Comparison of ENCODE assay signal across 8 cellular contexts in the genomic region with DNA sequence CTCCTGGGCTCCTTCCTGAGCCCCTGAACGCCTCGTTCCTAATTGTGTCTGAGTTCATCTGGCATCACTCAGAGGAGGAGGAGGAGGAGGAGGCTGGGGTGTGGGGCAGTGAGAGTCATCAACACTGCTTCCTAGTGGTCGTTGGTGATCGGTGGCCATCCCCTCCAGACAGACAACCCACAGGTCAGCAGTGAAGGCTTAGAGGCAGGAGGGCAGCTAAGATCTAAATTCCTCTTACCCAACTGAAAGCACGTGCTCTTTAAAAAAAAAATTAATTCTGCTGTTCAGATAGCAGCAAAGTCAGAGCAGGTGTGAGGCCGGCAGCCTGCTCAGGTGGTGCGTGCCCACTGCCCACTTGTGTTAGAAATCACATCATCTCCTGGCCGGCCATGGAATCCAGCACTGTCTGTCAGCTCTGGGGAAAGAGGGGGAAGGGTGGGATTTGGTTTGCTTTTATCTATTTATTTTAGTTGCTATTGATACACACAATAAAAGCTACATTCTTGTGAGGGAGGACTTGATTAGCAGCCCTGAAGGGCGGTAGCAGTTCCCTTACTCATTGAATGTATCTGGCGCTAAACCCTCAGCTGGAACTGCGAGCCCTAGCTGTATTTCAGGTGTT. TPM values are rescaled to one million over a fixed set of nuclear protein-coding genes. Genes with fewer than 3 reads are reported as not detected.
A peak's percentile ranks its signal among the peaks of the same experiment; 100 is the strongest.
DNase-seq lines count a peak whose midpoint lies in the region; ATAC-seq, FAIRE-seq and TF ChIP-seq lines count a peak whose summit lies in the region.

No MANE protein-coding gene starts in this region.

- H2AFZ ChIP-seq in neuronal stem cell (ENCODE audit: low read length) = peak overlapping the region; percentile 14

- peaks cover 0 to 2% (median 0%) of the 10 kb centered on the region in 3 experiments for H3K27me3 ChIP-seq in neuronal stem cell (ENCODE audit: control insufficient read depth in 3 of 3, insufficient read depth in 3 of 3, low read depth in 1 of 3, low read length in 3 of 3)

- WGBS in neuronal stem cell (ENCODE audit: extremely low coverage in 2 of 2, insufficient read length in 2 of 2, insufficient replicate concordance in 1 of 2), 2 donors = no CpG with 5 or more reads among the region's 11 CpGs

- peak overlapping the region; percentile 15 for H3K4me2 ChIP-seq in neuronal stem cell (ENCODE audit: insufficient read depth, low read length, poor library complexity, severe bottlenecking)

- no peak overlapping the region for H2BK15ac ChIP-seq in neuronal stem cell (ENCODE audit: low read length)

- H2BK12ac ChIP-seq in neuronal stem cell (ENCODE audit: low read length) = no peak overlapping the region

- H3K23ac ChIP-seq in neuronal stem cell (ENCODE audit: low read depth, low read length, poor library complexity) = no peak overlapping the region

- DNase-seq in GM12891 (ENCODE audit: insufficient read length, low spot score) = no peak
- peak; percentile 89 to 93 for DNase-seq in NCI-H524 (lab: John Stamatoyannopoulos, UW)
- no peak for DNase-seq in central memory CD8-positive, alpha-beta T cell (ENCODE audit: low spot score in 2 of 2)
- peak; percentile 44 for DNase-seq in neuronal stem cell (ENCODE audit: low spot score)
- DNase-seq in NCI-H1694 (lab: John Stamatoyannopoulos, UW) = no peak
- DNase-seq in DMS79 treated with DMSO at 0.1 percent for 48 hours (lab: John Stamatoyannopoulos, UW) = no peak

- H2BK120ac ChIP-seq in neuronal stem cell (ENCODE audit: low read depth, low read length) = no peak overlapping the region

- H3K9me3 Mint-ChIP-seq in central memory CD8-positive, alpha-beta T cell = no peaks in the 10 kb centered on the region

- no peak for ATAC-seq in central memory CD8-positive, alpha-beta T cell (replicated peaks; ENCODE audit: extremely low read depth, poor library complexity, severe bottlenecking)
- ATAC-seq in HG02870 (IDR thresholded peaks at IDR 0.05; ENCODE audit: unreplicated experiment) (no peak), HG02763 (IDR thresholded peaks at IDR 0.05; ENCODE audit: unreplicated experiment) (no peak)

- no peak overlapping the region for H2BK5ac ChIP-seq in neuronal stem cell (ENCODE audit: low read length)

- H3K27ac Mint-ChIP-seq in central memory CD8-positive, alpha-beta T cell (ENCODE audit: low read depth) = peak overlapping the region; percentile 64

- no peaks in the 10 kb centered on the region for H3K27me3 Mint-ChIP-seq in central memory CD8-positive, alpha-beta T cell

- no peak overlapping the region for H4K91ac ChIP-seq in neuronal stem cell (ENCODE audit: low read depth, low read length, poor library complexity)

- no peak overlapping the region for H3K9ac ChIP-seq in neuronal stem cell (ENCODE audit: low read depth, low read length, poor library complexity)

- H3K9me3 ChIP-seq in neuronal stem cell (replicated peaks in 1 of 2; ENCODE audit: control insufficient read depth in 2 of 2, insufficient read depth in 1 of 2, low read depth in 1 of 2, low read length in 2 of 2) = no peaks in the 10 kb centered on the region

- H3K27ac ChIP-seq in neuronal stem cell (replicated peaks; ENCODE audit: low read length) = peak overlapping the region; percentile 61

- H3K4me1 Mint-ChIP-seq in central memory CD8-positive, alpha-beta T cell = peaks cover 37% of the 10 kb centered on the region

- no peak overlapping the region for H3K4ac ChIP-seq in neuronal stem cell (ENCODE audit: low read length)

- H3K14ac ChIP-seq in neuronal stem cell (ENCODE audit: low read length) = no peak overlapping the region

- H3K4me1 ChIP-seq in neuronal stem cell (ENCODE audit: control insufficient read depth in 2 of 2, insufficient read depth in 1 of 2, low read depth in 1 of 2, low read length in 2 of 2) = peaks cover 8 to 13% of the 10 kb centered on the region in 2 donors

- FAIRE-seq in GM12891 (lab: Jason Lieb, UNC) = peak; percentile 73

- no peak overlapping the region for H3K4me3 ChIP-seq in neuronal stem cell (ENCODE audit: low read length in 2 of 2)

- H3K4me3 Mint-ChIP-seq in central memory CD8-positive, alpha-beta T cell = no peak overlapping the region

- peaks cover 34% of the 10 kb centered on the region for H3K36me3 Mint-ChIP-seq in central memory CD8-positive, alpha-beta T cell (ENCODE audit: insufficient read depth)

- peaks cover 2% of the 10 kb centered on the region for H3K79me1 ChIP-seq in neuronal stem cell (ENCODE audit: low read depth, low read length)

- H4K8ac ChIP-seq in neuronal stem cell (ENCODE audit: low read depth, low read length) = no peak overlapping the region

- peak overlapping the region; percentile 17 for H3K18ac ChIP-seq in neuronal stem cell (ENCODE audit: low read length)

- H2AK5ac ChIP-seq in neuronal stem cell (ENCODE audit: low read depth, low read length) = no peak overlapping the region

- no peak for TF ChIP-seq POLR2A in GM12891 (IDR thresholded peaks at IDR 0.05; ENCODE audit: low read depth, low read length)

- H3K36me3 ChIP-seq in neuronal stem cell (replicated peaks in 1 of 2; ENCODE audit: control insufficient read depth in 2 of 2, insufficient read depth in 2 of 2, low read length in 2 of 2) = peaks cover 0 to 13% of the 10 kb centered on the region in 2 donors

TF ChIP-seq in GM12891, 5 proteins besides CTCF, POLR2A, EP300 and RAD21:
- TF ChIP-seq POLR2AphosphoS5 (IDR thresholded peaks at IDR 0.05; ENCODE audit: low read depth, low read length) (no peak), TAF1 (IDR thresholded peaks at IDR 0.05; ENCODE audit: low read depth, low read length) (no peak), PAX5 (IDR thresholded peaks at IDR 0.05; ENCODE audit: insufficient read depth, low read length, severe bottlenecking) (no peak), SPI1 (IDR thresholded peaks at IDR 0.05; ENCODE audit: low read depth, low read length) (no peak), POU2F2 (IDR thresholded peaks at IDR 0.05; ENCODE audit: low read depth, low read length) (no peak)
TF ChIP-seq in GM12891: peak in this region for 0.

RNA-seq across cellular contexts. Expression of a gene that starts 46.6 kb away (rescaled TPM):
- 87.1 TPM for polyA plus RNA-seq in GM12891 (2012; ENCODE audit: low read depth, missing spikeins)
- polyA plus RNA-seq in neuronal stem cell (2013, experiment 1 of 2) = 199 TPM
- 209 TPM for polyA plus RNA-seq in neuronal stem cell (2013, experiment 2 of 2)

Comparison
In these comparisons a context has a peak if more than half of its experiments do, and no peak if none do; other contexts are left out.
1. DNase-seq: peak in NCI-H524 (2 of 2) and neuronal stem cell (single experiment); none in GM12891 (single experiment), central memory CD8-positive, alpha-beta T cell (0 of 2), NCI-H1694 (single experiment) and DMS79 treated with DMSO at 0.1 percent for 48 hours (single experiment).